ENCODE assay signal across 11 cellular contexts in the genomic region with DNA sequence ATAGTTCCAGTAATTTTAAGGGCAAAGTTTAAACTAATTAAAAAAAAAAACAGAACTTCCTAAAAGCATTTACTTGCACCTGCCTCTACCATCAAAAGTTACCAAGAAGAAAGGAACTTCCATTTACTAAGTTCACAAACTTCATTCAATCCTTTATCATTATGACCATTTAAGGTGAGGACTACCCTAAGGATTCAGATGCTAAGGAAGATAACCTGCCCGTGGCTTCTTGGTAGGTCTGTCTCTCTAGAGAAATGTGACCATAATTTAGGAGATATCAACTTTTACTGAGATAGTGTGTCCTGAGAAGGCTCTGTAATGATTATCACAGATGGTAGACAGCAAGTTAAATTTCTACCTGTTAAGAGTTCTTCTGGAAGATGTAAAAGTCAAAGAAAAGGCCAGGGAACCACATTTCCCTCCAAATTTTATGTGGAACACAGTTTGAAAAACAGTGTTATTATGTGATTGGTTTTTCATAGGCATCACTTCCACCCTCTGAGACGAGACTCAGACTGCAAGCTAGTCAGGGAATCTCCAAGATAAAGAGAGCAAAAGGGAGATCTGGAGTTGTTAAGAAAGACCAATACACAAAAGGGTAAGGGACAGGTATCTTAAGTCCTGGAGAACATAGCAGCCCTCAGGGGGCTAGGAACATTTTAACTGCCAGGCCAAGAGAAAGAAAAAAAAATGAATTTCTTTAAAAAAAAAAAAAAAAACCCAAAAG. TPM values are rescaled to one million over a fixed set of nuclear protein-coding genes. Genes with fewer than 3 reads are reported as not detected.
DNase-seq lines count a peak whose midpoint lies in the region; ATAC-seq and TF ChIP-seq lines count a peak whose summit lies in the region.
"Had no signal": no experiment of that assay in that cellular context is flagged by ENCODE, and none has a peak within 500 bp of the region (broad histone marks: within the 10 kb centered on the region; RNA-seq: fewer than 3 reads in every experiment).

No MANE protein-coding gene starts in this region.

- peaks cover 10% of the 10 kb centered on the region for H3K36me3 Mint-ChIP-seq in CD4-positive, CD25-positive, alpha-beta regulatory T cell
- no peaks in the 10 kb centered on the region for H3K36me3 Mint-ChIP-seq in natural killer cell treated with Interleukin-12 subunit alpha and Interleukin-12 subunit beta and Interleukin-15 and Interleukin-18, amount 100 ng/mL, for 72 hours

- intact Hi-C loops in mammary epithelial cell (cut with micrococcal nuclease) = loop anchor here (1.0 kb wide), 1 partner anchor 35 kb away; no protein-coding TSS in a partner anchor

- H3K9me3 ChIP-seq in CD4-positive, CD25-positive, alpha-beta regulatory T cell (ENCODE audit: control insufficient read depth in 2 of 2, low read length in 2 of 2) = no peaks in the 10 kb centered on the region
- H3K9me3 ChIP-seq in HUES6 (ENCODE audit: control insufficient read depth, insufficient read depth, low read depth, low read length) = no peaks in the 10 kb centered on the region
- no peaks in the 10 kb centered on the region for H3K9me3 ChIP-seq in mammary epithelial cell (replicated peaks; ENCODE audit: insufficient read depth, low read length)

- H3K9ac ChIP-seq in HUES6 (ENCODE audit: low read length) (peak overlapping the region; percentile 22), mammary epithelial cell (ENCODE audit: insufficient read depth, low read length) (no peak overlapping the region)

- H3K27me3 ChIP-seq in CD4-positive, CD25-positive, alpha-beta regulatory T cell (ENCODE audit: control insufficient read depth, insufficient read depth, low read length) = no peaks in the 10 kb centered on the region
- H3K27me3 ChIP-seq in HUES6 (ENCODE audit: control insufficient read depth, insufficient read depth, low read length) = no peaks in the 10 kb centered on the region
- no peaks in the 10 kb centered on the region for H3K27me3 ChIP-seq in mammary epithelial cell (ENCODE audit: insufficient read depth, low read length)

- no peak for ATAC-seq in CD4-positive, CD25-positive, alpha-beta regulatory T cell (ENCODE audit: low read depth in 2 of 2)
- ATAC-seq in natural killer cell treated with Interleukin-12 subunit alpha and Interleukin-12 subunit beta and Interleukin-15 and Interleukin-18, amount 100 ng/mL, for 72 hours = no peak
- ATAC-seq in GM21576 (IDR thresholded peaks at IDR 0.05; ENCODE audit: unreplicated experiment) = no peak

- DNase-seq in CD4-positive, CD25-positive, alpha-beta regulatory T cell = no peak
- DNase-seq in mammary epithelial cell (no peak), NCI-H1436 (lab: John Stamatoyannopoulos, UW) (no peak), cerebellum (ENCODE audit: low spot score) (no peak), NCI-H1694 (lab: John Stamatoyannopoulos, UW) (no peak)
- DNase-seq in natural killer cell treated with Interleukin-12 subunit alpha and Interleukin-12 subunit beta and Interleukin-15 and Interleukin-18, amount 100 ng/mL, for 72 hours (ENCODE audit: low spot score) = no peak
- DNase-seq: activated effector memory CD4-positive, alpha-beta T cell treated with Interleukin-2 at 50 U/mL for 16 hours had no signal

- H3K4me2 ChIP-seq in mammary epithelial cell (ENCODE audit: insufficient read depth, low read depth, low read length) = no peak overlapping the region

- no peaks in the 10 kb centered on the region for H3K27me3 Mint-ChIP-seq in CD4-positive, CD25-positive, alpha-beta regulatory T cell
- no peaks in the 10 kb centered on the region for H3K27me3 Mint-ChIP-seq in natural killer cell treated with Interleukin-12 subunit alpha and Interleukin-12 subunit beta and Interleukin-15 and Interleukin-18, amount 100 ng/mL, for 72 hours

- CTCF ChIA-PET in mammary epithelial cell (lab: Charles Lee; ENCODE audit: low non-redundant PET) = no interaction called here

- H3K4me1 Mint-ChIP-seq in CD4-positive, CD25-positive, alpha-beta regulatory T cell = peaks cover 53 to 89% (median 69%) of the 10 kb centered on the region in 4 donors
- peaks cover 47 to 56% of the 10 kb centered on the region in 2 donors for H3K4me1 Mint-ChIP-seq in natural killer cell treated with Interleukin-12 subunit alpha and Interleukin-12 subunit beta and Interleukin-15 and Interleukin-18, amount 100 ng/mL, for 72 hours (ENCODE audit: low read depth in 2 of 2)

- H2AFZ ChIP-seq in mammary epithelial cell (ENCODE audit: low read depth, low read length) = no peak overlapping the region

- WGBS in mammary epithelial cell (ENCODE audit: low coverage, missing lambda C conversion rate) = 55% methylated on average over 2 of the region's 2 CpGs

- H3K27ac Mint-ChIP-seq in CD4-positive, CD25-positive, alpha-beta regulatory T cell = peak overlapping the region; percentile 11 to 89 (median 85)
- H3K27ac Mint-ChIP-seq in natural killer cell treated with Interleukin-12 subunit alpha and Interleukin-12 subunit beta and Interleukin-15 and Interleukin-18, amount 100 ng/mL, for 72 hours = peak overlapping the region; percentile 16 to 80

- in situ Hi-C loops in mammary epithelial cell (cut with MboI; ENCODE audit: low sequenced_read_pairs in 2 of 2) = no loop called here

- no TSS peak for BruUV-seq in mammary epithelial cell (replicated peaks; lab: Mats Ljungman, UMichigan)

- H3K4me1 ChIP-seq in CD4-positive, CD25-positive, alpha-beta regulatory T cell (ENCODE audit: control insufficient read depth, insufficient read depth, low read length, poor library complexity, severe bottlenecking) = peaks cover 43% of the 10 kb centered on the region
- H3K4me1 ChIP-seq in HUES6 (ENCODE audit: control insufficient read depth, insufficient read depth, low read length) (peaks cover 48% of the 10 kb centered on the region), mammary epithelial cell (ENCODE audit: insufficient read depth, low read length) (peaks cover 7% of the 10 kb centered on the region)

- TF ChIP-seq CTCF in mammary epithelial cell (conservative IDR thresholded peaks at IDR 0.05 in 1 of 2, IDR thresholded peaks at IDR 0.05 in 1 of 2; ENCODE audit: extremely low read depth in 1 of 2, insufficient read depth in 1 of 2, low read depth in 1 of 2, low read length in 2 of 2) = no peak

- H3K4me3 ChIP-seq in CD4-positive, CD25-positive, alpha-beta regulatory T cell (ENCODE audit: low read depth, low read length) = no peak overlapping the region
- H3K4me3 ChIP-seq in HUES6 (ENCODE audit: low read depth, low read length) (0 out of 2 replicates have a peak overlapping the region, but pooled peaks have one; percentile 6), mammary epithelial cell (replicated peaks in 1 of 3; ENCODE audit: insufficient read depth in 1 of 3, low read depth in 2 of 3, low read length in 3 of 3) (no peak overlapping the region)
- H3K4me3 ChIP-seq: coronary artery had no signal

- dilution Hi-C loops in mammary epithelial cell (cut with HindIII; ENCODE audit: low sequenced_read_pairs) = no loop called here

- H3K9me3 Mint-ChIP-seq in CD4-positive, CD25-positive, alpha-beta regulatory T cell = no peaks in the 10 kb centered on the region
- H3K9me3 Mint-ChIP-seq in natural killer cell treated with Interleukin-12 subunit alpha and Interleukin-12 subunit beta and Interleukin-15 and Interleukin-18, amount 100 ng/mL, for 72 hours = no peaks in the 10 kb centered on the region

- peak overlapping the region; percentile 11 to 36 (median 29) for H3K4me3 Mint-ChIP-seq in CD4-positive, CD25-positive, alpha-beta regulatory T cell
- H3K4me3 Mint-ChIP-seq in natural killer cell treated with Interleukin-12 subunit alpha and Interleukin-12 subunit beta and Interleukin-15 and Interleukin-18, amount 100 ng/mL, for 72 hours = no peak overlapping the region

- H4K20me1 ChIP-seq in mammary epithelial cell (ENCODE audit: insufficient read depth, low read length) = no peaks in the 10 kb centered on the region

- peaks cover 100% of the 10 kb centered on the region for H3K79me2 ChIP-seq in mammary epithelial cell (ENCODE audit: insufficient read depth, low read length)

- peak overlapping the region; percentile 36 for H3K27ac ChIP-seq in CD4-positive, CD25-positive, alpha-beta regulatory T cell (ENCODE audit: insufficient read depth, low read length, poor library complexity, severe bottlenecking)
- H3K27ac ChIP-seq in HUES6 (ENCODE audit: low read depth, low read length) (peak overlapping the region; percentile 21), mammary epithelial cell (ENCODE audit: insufficient read depth, low read depth, low read length) (peak overlapping the region; percentile 11)
- H3K27ac ChIP-seq: coronary artery, VCaP had no signal

- peaks cover 5% of the 10 kb centered on the region for H3K36me3 ChIP-seq in CD4-positive, CD25-positive, alpha-beta regulatory T cell (ENCODE audit: control insufficient read depth, insufficient read depth, low read length)
- 0 out of 2 replicates have a peak, but pooled peaks cover 2% of the 10 kb centered on the region for H3K36me3 ChIP-seq in HUES6 (ENCODE audit: control insufficient read depth, insufficient read depth, low read length)
- H3K36me3 ChIP-seq in mammary epithelial cell (ENCODE audit: insufficient read depth, low read length) = peaks cover 2% of the 10 kb centered on the region

RNA-seq across cellular contexts. Expression of a gene that starts 44.9 kb away (rescaled TPM):
- total RNA-seq in CD4-positive, CD25-positive, alpha-beta regulatory T cell = 124 TPM
- 10 to 100 TPM; 30.8 to 61.2 (median 47.9) TPM for polyA plus RNA-seq in CD4-positive, CD25-positive, alpha-beta regulatory T cell
- total RNA-seq in mammary epithelial cell (100 to 1,000 TPM; 113 to 129 TPM), cerebellum (275 TPM)
- 75.6 TPM for polyA plus RNA-seq in mammary epithelial cell
- 96.1 TPM for polyA minus RNA-seq in mammary epithelial cell
- 100 to 1,000 TPM; 165 to 230 TPM for total RNA-seq in natural killer cell treated with Interleukin-12 subunit alpha and Interleukin-12 subunit beta and Interleukin-15 and Interleukin-18, amount 100 ng/mL, for 72 hours

RNA-seq across cellular contexts. Expression of a gene that starts 57.4 kb away (rescaled TPM):
- 19.5 TPM for total RNA-seq in CD4-positive, CD25-positive, alpha-beta regulatory T cell
- polyA plus RNA-seq in CD4-positive, CD25-positive, alpha-beta regulatory T cell = 10 to 100 TPM; 50.7 to 86.1 (median 76.1) TPM
- total RNA-seq in mammary epithelial cell = 10 to 100 TPM; 57.2 to 65.3 TPM
- 64.3 TPM for polyA plus RNA-seq in mammary epithelial cell
- polyA minus RNA-seq in mammary epithelial cell = 24.5 TPM
- 10 to 100 TPM; 33.1 to 57.4 TPM for total RNA-seq in natural killer cell treated with Interleukin-12 subunit alpha and Interleukin-12 subunit beta and Interleukin-15 and Interleukin-18, amount 100 ng/mL, for 72 hours
- total RNA-seq in cerebellum = 19.7 TPM

RNA-seq across cellular contexts. Expression of a gene that starts 59.1 kb away (rescaled TPM):
- total RNA-seq in CD4-positive, CD25-positive, alpha-beta regulatory T cell = 1.7 TPM
- polyA plus RNA-seq in CD4-positive, CD25-positive, alpha-beta regulatory T cell = not detected
- total RNA-seq in mammary epithelial cell = under 1 TPM; 0.17 to 0.99 TPM
- 0.05 TPM for polyA plus RNA-seq in mammary epithelial cell
- not detected for polyA minus RNA-seq in mammary epithelial cell
- total RNA-seq in natural killer cell treated with Interleukin-12 subunit alpha and Interleukin-12 subunit beta and Interleukin-15 and Interleukin-18, amount 100 ng/mL, for 72 hours = 1 to 10 TPM; 1.8 to 4.0 TPM
- total RNA-seq in cerebellum = not detected
